In the genomic region with DNA sequence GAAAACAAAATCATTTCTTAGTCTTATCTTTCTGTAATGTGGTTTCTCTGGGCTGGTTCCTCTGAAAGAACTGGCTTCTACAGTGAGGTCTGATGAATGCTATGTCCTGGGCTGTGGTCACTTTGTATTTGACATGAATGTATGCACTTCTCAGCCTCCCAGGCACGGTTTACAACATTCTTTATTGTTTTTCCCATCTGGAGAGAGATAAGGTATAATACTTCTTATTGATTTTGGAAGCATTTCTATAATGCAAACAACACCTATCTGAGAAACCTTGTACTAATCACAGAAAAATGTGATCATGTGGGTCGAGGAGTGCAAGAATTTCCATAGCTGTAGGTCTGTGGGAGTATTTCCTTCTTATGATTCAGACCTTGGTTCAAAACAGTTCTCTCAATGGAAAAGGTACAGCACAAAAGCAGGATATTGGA, we compare ENCODE assay signal across 10 cellular contexts. TPM values are rescaled to one million over a fixed set of nuclear protein-coding genes. Genes with fewer than 3 reads are reported as not detected.
DNase-seq lines count a peak whose midpoint lies in the region; ATAC-seq and TF ChIP-seq lines count a peak whose summit lies in the region.
"Had no signal": no experiment of that assay in that cellular context is flagged by ENCODE, and none has a peak within 500 bp of the region (broad histone marks: within the 10 kb centered on the region; RNA-seq: fewer than 3 reads in every experiment).

No MANE protein-coding gene starts in this region.

- no peak overlapping the region for H3K4me2 ChIP-seq in fibroblast of lung (ENCODE audit: extremely low read depth, insufficient read depth, low read length)

- H3K4me1 ChIP-seq in SJSA1 (replicated peaks) = peaks cover 38% of the 10 kb centered on the region
- H3K4me1 ChIP-seq in fibroblast of lung (ENCODE audit: control insufficient read depth, extremely low read depth, insufficient read depth, low read length) = peaks cover 8% of the 10 kb centered on the region

- H3K27ac Mint-ChIP-seq in activated T-cell treated with anti-CD3 and anti-CD28 coated beads, Interleukin-2, amount 50 U/mL, for 72 hours = no peak overlapping the region
- H3K27ac Mint-ChIP-seq: activated T-helper 2 cell treated with anti-CD3 and anti-CD28 coated beads, Interferon-gamma antibody, Interleukin-2, Interleukin-4, amounts not matched to agents 10 μg/mL and 5 μg/mL and 100 μg/mL, durations not matched to agents 14 hours and 24 hours and 36 hours; effector memory CD8-positive, alpha-beta T cell had no signal

- H2AFZ ChIP-seq in fibroblast of lung (ENCODE audit: low read length) = no peak overlapping the region

- H3K9me3 ChIP-seq in SJSA1 (replicated peaks) (no peaks in the 10 kb centered on the region), fibroblast of lung (ENCODE audit: control insufficient read depth, insufficient read depth, low read depth, low read length) (no peaks in the 10 kb centered on the region)

- H3K4me3 ChIP-seq in SJSA1 (no peak overlapping the region), fibroblast of lung (replicated peaks in 1 of 4; ENCODE audit: control extremely low read depth in 1 of 4, insufficient read depth in 1 of 4, low read depth in 3 of 4, low read length in 4 of 4) (no peak overlapping the region)

- no peaks in the 10 kb centered on the region for H3K4me1 Mint-ChIP-seq in activated T-cell treated with anti-CD3 and anti-CD28 coated beads, Interleukin-2, amount 50 U/mL, for 72 hours (ENCODE audit: low read depth)

- H3K27me3 ChIP-seq in SJSA1 (replicated peaks) (no peaks in the 10 kb centered on the region), fibroblast of lung (ENCODE audit: control insufficient read depth, insufficient read depth, low read length) (no peaks in the 10 kb centered on the region)

- ATAC-seq in activated T-cell treated with anti-CD3 and anti-CD28 coated beads, Interleukin-2, amount 50 U/mL, for 72 hours (replicated peaks in 1 of 2) = no peak
- ATAC-seq: effector memory CD8-positive, alpha-beta T cell had no signal

- no peaks in the 10 kb centered on the region for H3K79me2 ChIP-seq in fibroblast of lung (ENCODE audit: control insufficient read depth, insufficient read depth, low read length)

- H3K27ac ChIP-seq in SJSA1 = peak overlapping the region; percentile 81
- H3K27ac ChIP-seq in fibroblast of lung (ENCODE audit: insufficient read depth, low read length) = no peak overlapping the region

- peak; percentile 78 for DNase-seq in EL
- peak; percentile 53 to 86 for DNase-seq in SJSA1 (ENCODE audit: low read depth in 1 of 2, low spot score in 2 of 2)
- peak; percentile 84 to 100 for DNase-seq in fibroblast of lung (ENCODE audit: low read depth in 2 of 2)
- DNase-seq in putamen (ENCODE audit: low spot score) = peak; percentile 23
- DNase-seq in NK-92 (lab: John Stamatoyannopoulos, UW; ENCODE audit: unreplicated experiment) = no peak
- DNase-seq in activated CD4-positive, alpha-beta T cell treated with anti-CD3 and anti-CD28 coated beads, Interleukin-2, amount 50 U/mL, for 48 hours = no peak
- DNase-seq in activated T-cell treated with anti-CD3 and anti-CD28 coated beads, Interleukin-2, amount 50 U/mL, for 72 hours = no peak
- DNase-seq in NCI-H1105 (lab: John Stamatoyannopoulos, UW) = no peak
- DNase-seq: effector memory CD8-positive, alpha-beta T cell had no signal

- no peak overlapping the region for H3K9ac ChIP-seq in fibroblast of lung (ENCODE audit: insufficient read depth, low read length)

- no peak for TF ChIP-seq CTCF in fibroblast of lung (conservative IDR thresholded peaks at IDR 0.05 in 1 of 2, IDR thresholded peaks at IDR 0.05 in 1 of 2; ENCODE audit: low read depth in 1 of 2, low read length in 2 of 2)

- H3K27me3 Mint-ChIP-seq in activated T-cell treated with anti-CD3 and anti-CD28 coated beads, Interleukin-2, amount 50 U/mL, for 72 hours (ENCODE audit: low read depth) = no peaks in the 10 kb centered on the region

- no peaks in the 10 kb centered on the region for H4K20me1 ChIP-seq in fibroblast of lung (ENCODE audit: control insufficient read depth, extremely low read depth, insufficient read depth, low read length)

- H3K4me3 Mint-ChIP-seq in activated T-cell treated with anti-CD3 and anti-CD28 coated beads, Interleukin-2, amount 50 U/mL, for 72 hours = no peak overlapping the region
- H3K4me3 Mint-ChIP-seq: effector memory CD8-positive, alpha-beta T cell had no signal

- H3K36me3 Mint-ChIP-seq in activated T-cell treated with anti-CD3 and anti-CD28 coated beads, Interleukin-2, amount 50 U/mL, for 72 hours (ENCODE audit: insufficient read depth in 2 of 2) = no peaks in the 10 kb centered on the region

- no peaks in the 10 kb centered on the region for H3K9me3 Mint-ChIP-seq in activated T-cell treated with anti-CD3 and anti-CD28 coated beads, Interleukin-2, amount 50 U/mL, for 72 hours
- H3K9me3 Mint-ChIP-seq: activated T-helper 2 cell treated with anti-CD3 and anti-CD28 coated beads, Interferon-gamma antibody, Interleukin-2, Interleukin-4, amounts not matched to agents 10 μg/mL and 5 μg/mL and 100 μg/mL, durations not matched to agents 14 hours and 24 hours and 36 hours; effector memory CD8-positive, alpha-beta T cell had no signal

- no peaks in the 10 kb centered on the region for H3K36me3 ChIP-seq in SJSA1
- H3K36me3 ChIP-seq in fibroblast of lung (ENCODE audit: control insufficient read depth, insufficient read depth, low read length) = no peaks in the 10 kb centered on the region

RNA-seq across cellular contexts. Expression of gene ACTBL2, which starts 46.9 kb away (rescaled TPM):
- total RNA-seq in SJSA1 (2014; rRNA removed; shearing (Covaris generic)) = not detected in 2 replicates
- total RNA-seq in fibroblast of lung = under 0.01 TPM in 1 of 2 replicates, not detected in the other
- polyA plus RNA-seq in fibroblast of lung = 0.03 and 0.11 TPM in 2 replicates
- 0.07 TPM in 1 of 2 replicates, not detected in the other for polyA plus RNA-seq in fibroblast of lung (2012)
- polyA minus RNA-seq in fibroblast of lung (ENCODE audit: low replicate concordance) = not detected in 2 replicates
- not detected for total RNA-seq in activated T-cell treated with anti-CD3 and anti-CD28 coated beads, Interleukin-2, amount 50 U/mL, for 72 hours
- total RNA-seq: activated T-helper 2 cell treated with anti-CD3 and anti-CD28 coated beads, Interferon-gamma antibody, Interleukin-2, Interleukin-4, amounts not matched to agents 10 μg/mL and 5 μg/mL and 100 μg/mL, durations not matched to agents 14 hours and 24 hours and 36 hours had no signal

Comparison
In these comparisons a context has a peak if more than half of its experiments do, and no peak if none do; other contexts are left out.
1. DNase-seq: peak in EL (single experiment), SJSA1 (2 of 2), fibroblast of lung (2 of 2) and putamen (single experiment); none in NK-92 (single experiment), activated CD4-positive, alpha-beta T cell treated with anti-CD3 and anti-CD28 coated beads, Interleukin-2, amount 50 U/mL, for 48 hours (0 of 2), activated T-cell treated with anti-CD3 and anti-CD28 coated beads, Interleukin-2, amount 50 U/mL, for 72 hours (0 of 2) and NCI-H1105 (single experiment).